Comparison of ENCODE assay signal across 8 cellular contexts in the genomic region with DNA sequence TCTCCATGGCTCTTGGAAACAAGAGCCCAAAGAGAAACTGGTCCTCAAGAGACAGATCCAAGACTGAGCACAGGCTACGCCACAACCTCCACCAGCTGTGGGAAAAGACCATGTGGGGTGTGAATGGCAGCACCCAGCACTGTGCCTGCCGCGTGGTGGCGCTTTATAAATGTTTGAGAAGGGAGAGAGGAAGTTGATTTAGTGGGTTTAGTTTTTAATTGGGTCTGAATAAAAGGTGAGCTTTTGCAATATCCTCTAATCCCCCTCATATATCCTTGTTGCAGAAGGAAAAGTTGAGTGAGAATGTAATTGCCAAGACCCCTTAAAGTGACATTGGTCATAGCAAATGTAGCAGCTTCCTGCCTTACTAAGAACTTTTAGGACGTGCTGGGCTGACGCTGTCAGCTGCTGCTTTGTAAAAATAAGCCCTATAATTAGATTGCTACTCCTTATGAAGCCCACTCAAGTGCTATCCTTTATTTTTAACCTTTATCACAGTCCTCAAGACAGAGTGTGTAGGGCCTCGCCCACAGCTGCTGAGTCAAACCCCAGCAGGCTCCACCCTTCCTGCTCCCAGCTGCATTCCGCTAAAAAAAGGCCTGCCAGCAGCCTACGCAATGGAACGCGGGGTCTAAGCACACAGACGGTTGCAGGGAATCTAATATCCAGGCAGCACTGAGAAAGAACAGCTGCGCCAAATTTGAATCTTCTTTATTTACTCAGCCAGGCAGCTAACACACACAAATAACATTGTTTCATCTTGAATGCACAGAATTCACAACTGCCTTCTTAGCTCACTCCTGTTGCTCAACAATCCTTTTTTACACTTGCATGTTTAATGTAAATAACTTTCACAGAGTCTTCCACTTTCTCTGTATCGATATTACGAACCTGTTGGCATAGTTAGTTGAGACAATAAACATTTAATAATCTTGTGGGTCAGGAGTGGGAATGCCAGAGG. TPM values are rescaled to one million over a fixed set of nuclear protein-coding genes. Genes with fewer than 3 reads are reported as not detected.
DNase-seq lines count a peak whose midpoint lies in the region; ATAC-seq and TF ChIP-seq lines count a peak whose summit lies in the region.

No MANE protein-coding gene starts in this region.

- H3K4me2 ChIP-seq in DOHH2 (ENCODE audit: low read length) (peak overlapping the region; percentile 83), Loucy (ENCODE audit: low read depth, low read length, poor library complexity, severe bottlenecking) (peak overlapping the region; percentile 12)

- peaks cover 20% of the 10 kb centered on the region for H3F3A ChIP-seq in DOHH2 (ENCODE audit: control insufficient read depth, insufficient read depth)
- H3F3A ChIP-seq in Loucy (ENCODE audit: low read depth) = no peaks in the 10 kb centered on the region

- peak; percentile 80 for ATAC-seq in GM21786 (IDR thresholded peaks at IDR 0.05; ENCODE audit: unreplicated experiment)
- peak; percentile 76 to 80 for ATAC-seq in gastrocnemius medialis

- DNase-seq in T-helper 9 cell = peak; percentile 40
- peak; percentile 96 for DNase-seq in astrocyte of the spinal cord (ENCODE audit: low read depth, low spot score)
- DNase-seq in gastrocnemius medialis = peak; percentile 63 to 75
- no peak for DNase-seq in NCI-H1436 treated with DMSO at 0.1 percent for 48 hours (lab: John Stamatoyannopoulos, UW)

- no peaks in the 10 kb centered on the region for H3K27me3 ChIP-seq in DOHH2 (ENCODE audit: control insufficient read depth, low read length)
- H3K27me3 ChIP-seq in Loucy (ENCODE audit: insufficient read depth, low read length, poor library complexity, severe bottlenecking) = no peaks in the 10 kb centered on the region
- no peaks in the 10 kb centered on the region for H3K27me3 ChIP-seq in iPS-15b (ENCODE audit: control insufficient read depth, insufficient read depth, low read length)
- H3K27me3 ChIP-seq in gastrocnemius medialis = no peaks in the 10 kb centered on the region

- H3K4me1 ChIP-seq in DOHH2 (ENCODE audit: control insufficient read depth, low read length) = peaks cover 37% of the 10 kb centered on the region
- H3K4me1 ChIP-seq in Loucy (ENCODE audit: insufficient read depth, low read length, poor library complexity, severe bottlenecking) = peaks cover 8% of the 10 kb centered on the region
- H3K4me1 ChIP-seq in iPS-15b (ENCODE audit: control insufficient read depth, insufficient read depth, low read length) = peaks cover 24% of the 10 kb centered on the region
- H3K4me1 ChIP-seq in gastrocnemius medialis = peaks cover 28 to 29% of the 10 kb centered on the region in 2 donors

- H4K20me1 ChIP-seq in DOHH2 (ENCODE audit: control insufficient read depth, insufficient read depth, low read depth, low read length) = no peaks in the 10 kb centered on the region
- H4K20me1 ChIP-seq in Loucy (ENCODE audit: insufficient read depth, low read length, poor library complexity, severe bottlenecking) = no peaks in the 10 kb centered on the region

- H3K9me2 ChIP-seq in DOHH2 (replicated peaks; ENCODE audit: control insufficient read depth, low read length) (no peaks in the 10 kb centered on the region), Loucy (replicated peaks; ENCODE audit: low read depth, low read length) (no peaks in the 10 kb centered on the region)

- H3K4me3 ChIP-seq in DOHH2 (ENCODE audit: low read length) (peak overlapping the region; percentile 56), Loucy (ENCODE audit: low read length, poor library complexity, severe bottlenecking) (no peak overlapping the region), astrocyte of the spinal cord (ENCODE audit: low read depth, low read length) (no peak overlapping the region), iPS-15b (ENCODE audit: low read depth, low read length) (peak overlapping the region; percentile 13), gastrocnemius medialis (peak overlapping the region; percentile 10 to 46 (median 40))

- TF ChIP-seq CTCF in DOHH2 (IDR thresholded peaks at IDR 0.05; ENCODE audit: low read depth, low read length, poor library complexity, severe bottlenecking) (peak; percentile 98), Loucy (conservative IDR thresholded peaks at IDR 0.05; ENCODE audit: low read length) (peak; percentile 81), astrocyte of the spinal cord (IDR thresholded peaks at IDR 0.05; ENCODE audit: low read depth, low read length) (peak; percentile 76), gastrocnemius medialis (IDR thresholded peaks at IDR 0.05 in 4 of 5, conservative IDR thresholded peaks at IDR 0.05 in 1 of 5) (peak; percentile 9 to 72 (median 58))

- H3K36me3 ChIP-seq in DOHH2 (ENCODE audit: control insufficient read depth, low read length) = peaks cover 6% of the 10 kb centered on the region
- no peaks in the 10 kb centered on the region for H3K36me3 ChIP-seq in Loucy (ENCODE audit: insufficient read depth, low read length)
- H3K36me3 ChIP-seq in iPS-15b (ENCODE audit: control insufficient read depth, insufficient read depth, low read length) = no peaks in the 10 kb centered on the region
- no peaks in the 10 kb centered on the region for H3K36me3 ChIP-seq in gastrocnemius medialis

- H3K27ac ChIP-seq in DOHH2 (ENCODE audit: low read depth, low read length) (peak overlapping the region; percentile 79), gastrocnemius medialis (peak overlapping the region; percentile 76 to 83 (median 82))

- H3K79me2 ChIP-seq in DOHH2 (ENCODE audit: control insufficient read depth, low read length) (no peaks in the 10 kb centered on the region), Loucy (ENCODE audit: insufficient read depth, low read length) (no peaks in the 10 kb centered on the region)

- H2AFZ ChIP-seq in Loucy (ENCODE audit: low read length) = peak overlapping the region; percentile 14; the same call in 1 of the 2 replicates

- intact Hi-C loops in gastrocnemius medialis (cut with DNase I; ENCODE audit: low total_unique reads) = loop anchor here (2.0 to 10.0 kb wide), 5 partner anchors 78 to 788 kb away; a partner anchor contains a TSS

- peak; percentile 11 to 18 for TF ChIP-seq POLR2A in gastrocnemius medialis (IDR thresholded peaks at IDR 0.05)

- in situ Hi-C loops in astrocyte of the spinal cord (cut with HindIII; ENCODE audit: low sequenced_read_pairs) = no loop called here
- in situ Hi-C loops in gastrocnemius medialis (cut with MboI; ENCODE audit: low sequenced_read_pairs in 4 of 4) = loop anchor here in 2 of 4 donors (25.0 kb wide), 2 partner anchors 383 to 733 kb away; a partner anchor contains a TSS

- H3K9ac ChIP-seq in Loucy (ENCODE audit: low read depth, low read length, poor library complexity, severe bottlenecking) (no peak overlapping the region), iPS-15b (ENCODE audit: low read depth, low read length) (peak overlapping the region; percentile 42)

- H3K9me3 ChIP-seq in DOHH2 (ENCODE audit: control insufficient read depth, insufficient read depth, low read length) = no peaks in the 10 kb centered on the region
- no peaks in the 10 kb centered on the region for H3K9me3 ChIP-seq in Loucy (ENCODE audit: insufficient read depth, low read depth, low read length)
- no peaks in the 10 kb centered on the region for H3K9me3 ChIP-seq in iPS-15b (ENCODE audit: control insufficient read depth, insufficient read depth, low read length)
- H3K9me3 ChIP-seq in gastrocnemius medialis = no peaks in the 10 kb centered on the region

RNA-seq across cellular contexts. Expression of a gene that starts 47.3 kb away (rescaled TPM):
- 100 to 1,000 TPM; 493 to 573 (median 554) TPM for total RNA-seq in gastrocnemius medialis

Comparison
In these comparisons a context has a peak if more than half of its experiments do, and no peak if none do; other contexts are left out.
1. H3K4me3 ChIP-seq: peak in DOHH2 (single experiment), iPS-15b (single experiment) and gastrocnemius medialis (4 of 4); none in Loucy (single experiment) and astrocyte of the spinal cord (single experiment).
2. Peak in every context shown above with its lines, with median percentiles within 50 percentile points of each other: CTCF ChIP-seq.